Comparison of ENCODE assay signal across 26 cellular contexts in the genomic region with DNA sequence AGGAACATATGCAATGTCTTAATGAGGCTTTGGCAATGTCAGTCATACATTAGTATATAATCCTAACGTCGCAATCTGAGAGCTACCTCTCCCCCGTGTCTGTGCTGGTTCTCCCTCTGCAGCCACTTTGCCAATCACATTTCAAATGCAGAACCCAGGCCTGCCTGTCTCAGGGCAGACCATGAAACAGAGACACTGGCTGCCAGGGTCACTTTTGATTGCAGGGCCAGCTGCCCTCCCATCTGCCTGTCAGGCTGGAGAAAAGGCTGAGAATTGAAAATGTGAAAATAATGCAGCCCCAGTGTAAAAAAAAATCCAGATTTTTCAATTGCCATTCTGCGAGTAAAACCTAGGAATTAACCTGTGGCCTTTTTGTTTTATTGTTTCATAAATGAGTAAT. TPM values are rescaled to one million over a fixed set of nuclear protein-coding genes. Genes with fewer than 3 reads are reported as not detected.
DNase-seq lines count a peak whose midpoint lies in the region; ATAC-seq, FAIRE-seq and TF ChIP-seq lines count a peak whose summit lies in the region.
"Had no signal": no experiment of that assay in that cellular context is flagged by ENCODE, and none has a peak within 500 bp of the region (broad histone marks: within the 10 kb centered on the region; RNA-seq: fewer than 3 reads in every experiment).

No MANE protein-coding gene starts in this region.

- peak; percentile 9 for DNase-seq in NCI-H748 (lab: John Stamatoyannopoulos, UW; ENCODE audit: unreplicated experiment)
- no peak for DNase-seq in NCI-H748 treated with DMSO at 0.1 percent for 48 hours (lab: John Stamatoyannopoulos, UW)
- peak; percentile 64 to 85 for DNase-seq in NCI-H524 (lab: John Stamatoyannopoulos, UW)
- peak; percentile 47 for DNase-seq in glutamatergic neuron
- DNase-seq in tibial artery, result no peak
- no peak for DNase-seq in HepG2 (ENCODE audit: low spot score)
- no peak for DNase-seq in H9
- DNase-seq: AML-193; Caco-2; CD4-positive, alpha-beta T cell; DMS79 treated with DMSO at 0.1 percent for 48 hours; GM23248; HFFc6; IMR-90 had no signal

- H3K36me3 Mint-ChIP-seq in brain (no peaks in the 10 kb centered on the region), glutamatergic neuron (ENCODE audit: unreplicated experiment) (no peaks in the 10 kb centered on the region), H9 (ENCODE audit: insufficient read depth in 1 of 3, low read depth in 3 of 3) (peaks cover 0 to 3% (median 0%) of the 10 kb centered on the region in 3 experiments; a peak in 3 of 7 replicates)

- no peak overlapping the region for H4K91ac ChIP-seq in H9 (ENCODE audit: insufficient read length, low read depth, low read length)

- POLR2A ChIA-PET in HepG2 (lab: Yijun Ruan, JAX), result no interaction called here

- no peak overlapping the region for H2BK12ac ChIP-seq in H9 (ENCODE audit: insufficient read length, low read depth, low read length)

- H2AFZ ChIP-seq in HepG2 (ENCODE audit: low read length), result no peak overlapping the region
- no peak overlapping the region for H2AFZ ChIP-seq in H9 (ENCODE audit: low read length)
- H2AFZ ChIP-seq: GM23248 had no signal

- no peak overlapping the region for H3K4me2 ChIP-seq in HepG2 (ENCODE audit: low read depth, low read length)
- no peak overlapping the region for H3K4me2 ChIP-seq in H9 (ENCODE audit: insufficient read depth, insufficient read length, low read length)
- H3K4me2 ChIP-seq: A549 had no signal

- H3K4me3 ChIP-seq in tibial artery (no peak overlapping the region), HepG2 (replicated peaks in 1 of 3; ENCODE audit: insufficient read depth in 1 of 3, low read depth in 2 of 3, low read length in 3 of 3) (no peak overlapping the region)
- H3K4me3 ChIP-seq: A549, GM12878, GM23248, K562 had no signal

- H2BK15ac ChIP-seq in H9 (ENCODE audit: low read depth, low read length), result no peak overlapping the region

- in situ Hi-C loops in HepG2 (cut with HindIII; ENCODE audit: extremely low pct_ligation_motif_present, low pct_unique_long_range_greater_than_20kb), result no loop called here

- H4K20me1 ChIP-seq in HepG2 (ENCODE audit: insufficient read depth, low read length) (no peaks in the 10 kb centered on the region), H9 (ENCODE audit: control insufficient read depth, insufficient read depth, insufficient read length) (no peaks in the 10 kb centered on the region)

- TF ChIP-seq CTCF in brain (conservative IDR thresholded peaks at IDR 0.05) (no peak), glutamatergic neuron (IDR thresholded peaks at IDR 0.05; ENCODE audit: partially characterized antibody, unreplicated experiment) (no peak), tibial artery (IDR thresholded peaks at IDR 0.05) (no peak), HepG2 (CRISPR knock-in tag; IDR thresholded peaks at IDR 0.05) (no peak), H9 (conservative IDR thresholded peaks at IDR 0.05) (no peak)

- ATAC-seq in HepG2, result no peak
- ATAC-seq: A549, GM12878, HCT116, K562 had no signal

- H3K4ac ChIP-seq in H9 (ENCODE audit: low read depth, low read length), result no peak overlapping the region

- intact Hi-C loops in tibial artery (cut with DNase I; ENCODE audit: low total_unique reads), result no loop called here
- intact Hi-C loops in HepG2 (cut with micrococcal nuclease; ENCODE audit: unreplicated experiment), result no loop called here

- H3K27me3 Mint-ChIP-seq in brain (peaks cover 4% of the 10 kb centered on the region), glutamatergic neuron (ENCODE audit: unreplicated experiment) (no peaks in the 10 kb centered on the region), H9 (ENCODE audit: low read depth) (no peaks in the 10 kb centered on the region)

- no peak for TF ChIP-seq POLR2A in HepG2 (IDR thresholded peaks at IDR 0.05; ENCODE audit: insufficient read depth in 1 of 2, low read depth in 2 of 2, low read length in 2 of 2)

- H3K27me3 ChIP-seq in tibial artery (no peaks in the 10 kb centered on the region), HepG2 (ENCODE audit: control insufficient read depth in 1 of 2, insufficient read depth in 2 of 2, low read length in 2 of 2) (no peaks in the 10 kb centered on the region), H9 (ENCODE audit: insufficient read depth, low read length) (no peaks in the 10 kb centered on the region)

- H3K4me1 ChIP-seq in tibial artery (no peaks in the 10 kb centered on the region), HepG2 (ENCODE audit: insufficient read depth, low read length) (no peaks in the 10 kb centered on the region), H9 (ENCODE audit: insufficient read depth, low read length) (no peaks in the 10 kb centered on the region)
- H3K4me1 ChIP-seq: A549, Caco-2 had no signal

- no peak overlapping the region for H4K8ac ChIP-seq in H9 (replicated peaks; ENCODE audit: insufficient read length, low read depth, low read length)

- H3K27ac Mint-ChIP-seq in brain, result peak overlapping the region in 4 of 5 experiments; percentile 14 to 98 (median 81)
- H3K27ac Mint-ChIP-seq in glutamatergic neuron (ENCODE audit: unreplicated experiment), result no peak overlapping the region
- H3K27ac Mint-ChIP-seq in H9, result no peak overlapping the region; a peak in 1 of 7 replicates
- H3K27ac Mint-ChIP-seq: CD4-positive, alpha-beta T cell; HFFc6 had no signal

- no peak for TF ChIP-seq EP300 in HepG2 (IDR thresholded peaks at IDR 0.05; ENCODE audit: low read depth in 2 of 2, low read length in 2 of 2)
- no peak for TF ChIP-seq EP300 in HepG2 (CRISPR knock-in tag; IDR thresholded peaks at IDR 0.05; ENCODE audit: borderline replicate concordance)

- H3K4me1 Mint-ChIP-seq in brain (peaks cover 5% of the 10 kb centered on the region), glutamatergic neuron (ENCODE audit: low read depth, unreplicated experiment) (peaks cover 20% of the 10 kb centered on the region), H9 (peaks cover 0 to 3% of the 10 kb centered on the region in 2 experiments; a peak in 2 of 4 replicates)

- H3K9ac ChIP-seq in HepG2 (ENCODE audit: insufficient read depth, low read depth, low read length), result no peak overlapping the region
- no peak overlapping the region for H3K9ac ChIP-seq in H9 (ENCODE audit: extremely low read depth, insufficient read length, low read length)
- H3K9ac ChIP-seq: GM23248 had no signal

- FAIRE-seq in HepG2 (lab: Jason Lieb, UNC), result no peak
- FAIRE-seq: A549, D721Med, GM12878, GM19239, H54, K562 had no signal

- H3K4me3 Mint-ChIP-seq in brain, result peak overlapping the region in 2 of 5 experiments; percentile 62 to 68
- H3K4me3 Mint-ChIP-seq in glutamatergic neuron (ENCODE audit: unreplicated experiment), result peak overlapping the region; percentile 14
- H3K4me3 Mint-ChIP-seq in H9, result no peak overlapping the region
- H3K4me3 Mint-ChIP-seq: CD4-positive, alpha-beta T cell; HFFc6 had no signal

- H3K36me3 ChIP-seq in tibial artery (no peaks in the 10 kb centered on the region), HepG2 (replicated peaks in 1 of 2; ENCODE audit: control insufficient read depth in 1 of 2, insufficient read depth in 2 of 2, low read length in 2 of 2) (no peaks in the 10 kb centered on the region)

- peaks cover 2 to 8% (median 2%) of the 10 kb centered on the region in 5 experiments for H3K9me3 Mint-ChIP-seq in brain
- no peaks in the 10 kb centered on the region for H3K9me3 Mint-ChIP-seq in glutamatergic neuron (ENCODE audit: unreplicated experiment)
- H3K9me3 Mint-ChIP-seq in H9, result peaks cover 0 to 6% of the 10 kb centered on the region in 2 experiments; a peak in 2 of 5 replicates
- H3K9me3 Mint-ChIP-seq: CD4-positive, alpha-beta T cell had no signal

- no peak overlapping the region for H2BK20ac ChIP-seq in H9 (ENCODE audit: low read depth, low read length, poor library complexity, severe bottlenecking)

- WGBS in HepG2 (ENCODE audit: low lambda C conversion rate), result 0% methylated on average over 4 of the region's 4 CpGs
- no CpG with 5 or more reads among the region's 4 CpGs for WGBS in H9 (ENCODE audit: extremely low coverage, insufficient read length, low lambda C conversion rate)

- TF ChIP-seq RAD21 in HepG2 (CRISPR knock-in tag; IDR thresholded peaks at IDR 0.05), result no peak

- H3K56ac ChIP-seq in H9 (ENCODE audit: insufficient read length, low read depth, low read length), result no peak overlapping the region

- no peak overlapping the region for H3K27ac ChIP-seq in tibial artery
- H3K27ac ChIP-seq in HepG2 (ENCODE audit: extremely low read length, insufficient read depth, low read length), result no peak overlapping the region
- no peak overlapping the region for H3K27ac ChIP-seq in H9 (ENCODE audit: insufficient read length, low read depth, low read length)
- H3K27ac ChIP-seq: 22Rv1, A549, C4-2B, GM23248 had no signal

- H3K79me1 ChIP-seq in H9 (ENCODE audit: insufficient read depth, low read depth, low read length, poor library complexity, severe bottlenecking), result no peaks in the 10 kb centered on the region

- H3K9me3 ChIP-seq in tibial artery, result no peaks in the 10 kb centered on the region
- no peaks in the 10 kb centered on the region for H3K9me3 ChIP-seq in HepG2 (ENCODE audit: low read length)
- H3K9me3 ChIP-seq in H9 (ENCODE audit: control insufficient read depth, low read depth, low read length), result no peaks in the 10 kb centered on the region
- H3K9me3 ChIP-seq: A549, Caco-2 had no signal

- H3K18ac ChIP-seq in H9 (ENCODE audit: insufficient read length, low read depth, low read length), result no peak overlapping the region

- no peak overlapping the region for H4K5ac ChIP-seq in H9 (ENCODE audit: insufficient read length, low read depth, low read length)

- no peak overlapping the region for H2BK120ac ChIP-seq in H9 (ENCODE audit: low read depth, low read length, poor library complexity, severe bottlenecking)

- H3K23ac ChIP-seq in H9 (ENCODE audit: insufficient read length, low read depth, low read length), result no peak overlapping the region

- H2BK5ac ChIP-seq in H9 (ENCODE audit: insufficient read length, low read length), result no peak overlapping the region

- H3K79me2 ChIP-seq in HepG2 (ENCODE audit: insufficient read depth, low read length), result no peaks in the 10 kb centered on the region
- no peaks in the 10 kb centered on the region for H3K79me2 ChIP-seq in H9 (ENCODE audit: insufficient read depth, low read length)

- H3T11ph ChIP-seq in H9 (ENCODE audit: low read length), result no peak overlapping the region

- H2AK5ac ChIP-seq in H9 (ENCODE audit: insufficient read length, low read length), result no peak overlapping the region

- BruUV-seq in HepG2 (replicated peaks; lab: Mats Ljungman, UMichigan), result no TSS peak

- CTCF ChIA-PET in HepG2 (lab: Yijun Ruan, JAX; ENCODE audit: low intra/inter-chr PET ratio, low total read pairs), result no interaction called here

- no peaks in the 10 kb centered on the region for H3K23me2 ChIP-seq in H9 (ENCODE audit: insufficient read length, low read depth, low read length, poor library complexity, severe bottlenecking)

- H3K14ac ChIP-seq in H9 (ENCODE audit: insufficient read depth, low read length), result no peak overlapping the region

RNA-seq across cellular contexts. Expression of gene SLC24A2, which starts 56.3 kb away (rescaled TPM):
- polyA plus RNA-seq in brain (ENCODE audit: insufficient read depth, low read depth, low replicate concordance), result 9.2 TPM
- 5.1 TPM for total RNA-seq in glutamatergic neuron (ENCODE audit: unreplicated experiment)
- not detected in 2 replicates for total RNA-seq in HepG2 (2016; rRNA removed; fragmentation: Illumina TruSeq; extraction: Trizol)
- not detected in 2 replicates for total RNA-seq in HepG2 (2016; cell fraction: cytosol; rRNA removed; fragmentation: Illumina TruSeq; extraction: Trizol; ENCODE audit: low read depth)
- not detected in 2 replicates for total RNA-seq in HepG2 (2016; cell fraction: insoluble cytoplasmic fraction; rRNA removed; fragmentation: Illumina TruSeq; extraction: Trizol)
- not detected in 2 replicates for total RNA-seq in HepG2 (2016; cell fraction: membrane; rRNA removed; fragmentation: Illumina TruSeq; extraction: Trizol)
- total RNA-seq in HepG2 (2016; cell fraction: nucleus; rRNA removed; fragmentation: Illumina TruSeq; extraction: Trizol), result not detected in 2 replicates
- under 0.01 and 0.01 TPM in 2 replicates for polyA plus RNA-seq in HepG2 (2011; rRNA removed)
- under 0.01 TPM in 1 of 2 replicates, not detected in the other for polyA plus RNA-seq in HepG2 (2011; cell fraction: cytosol; rRNA removed)
- polyA plus RNA-seq in HepG2 (2011; cell fraction: nucleus; rRNA removed), result not detected in 2 replicates
- not detected in 2 replicates for polyA plus RNA-seq in HepG2 (2012)
- polyA plus RNA-seq in HepG2 (2016; cell fraction: cytosol; fragmentation: Illumina TruSeq; extraction: Trizol; ENCODE audit: low read depth), result not detected in 2 replicates
- polyA plus RNA-seq in HepG2 (2016; cell fraction: insoluble cytoplasmic fraction; fragmentation: Illumina TruSeq; extraction: Trizol; ENCODE audit: low read depth), result not detected in 2 replicates
- polyA plus RNA-seq in HepG2 (2016; cell fraction: membrane; fragmentation: Illumina TruSeq; extraction: Trizol; ENCODE audit: low read depth), result not detected in 2 replicates
- not detected in 2 replicates for polyA plus RNA-seq in HepG2 (2016; cell fraction: nucleus; fragmentation: Illumina TruSeq; extraction: Trizol; ENCODE audit: insufficient read depth, low read depth)
- 0.02 TPM in 2 replicates for polyA minus RNA-seq in HepG2 (2011; rRNA and poly(A)+ RNA removed; ENCODE audit: low replicate concordance)
- polyA minus RNA-seq in HepG2 (2011; cell fraction: cytosol; rRNA and poly(A)+ RNA removed), result not detected in 2 replicates
- under 0.01 and 0.12 TPM in 2 replicates for polyA minus RNA-seq in HepG2 (2011; cell fraction: nucleus; rRNA and poly(A)+ RNA removed)
- total RNA-seq in H9 (2021), result 5.0 and 6.2 TPM in 2 replicates
- total RNA-seq: Caco-2; CD4-positive, alpha-beta T cell; GM12878; GM23248; HFFc6; HT-29; IMR-90 had no signal
- polyA plus RNA-seq: A549, BJ, GM12878, GM23248, IMR-90 had no signal

Comparison
In these comparisons a context has a peak if more than half of its experiments do, and no peak if none do; other contexts are left out.
1. DNase-seq: peak in NCI-H748 (single experiment), NCI-H524 (2 of 2) and glutamatergic neuron (single experiment); none in NCI-H748 treated with DMSO at 0.1 percent for 48 hours (single experiment), tibial artery (0 of 2), HepG2 (single experiment) and H9 (single experiment).
2. H3K27ac Mint-ChIP-seq: peak in brain (4 of 5); none in glutamatergic neuron (single experiment) and H9 (0 of 3).